Comparison of ENCODE assay signal across 9 cellular contexts in the genomic region with DNA sequence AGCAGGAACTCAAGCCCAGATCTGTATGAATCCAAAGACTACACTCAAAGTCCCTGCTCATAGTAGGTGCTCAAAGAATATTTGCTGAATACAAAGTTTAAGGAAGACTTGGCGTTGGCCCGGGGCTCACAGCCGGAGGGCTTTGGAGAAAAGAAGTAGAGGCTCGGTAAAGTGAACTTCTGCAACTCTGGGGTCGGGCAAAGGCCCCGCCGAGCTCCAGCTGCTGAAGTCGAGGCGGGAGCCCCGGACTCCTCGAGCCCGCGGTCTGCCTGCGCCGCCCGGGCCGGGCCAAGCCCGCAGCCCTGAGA. TPM values are rescaled to one million over a fixed set of nuclear protein-coding genes. Genes with fewer than 3 reads are reported as not detected.
DNase-seq lines count a peak whose midpoint lies in the region; ATAC-seq, FAIRE-seq and TF ChIP-seq lines count a peak whose summit lies in the region.
"Had no signal": no experiment of that assay in that cellular context is flagged by ENCODE, and none has a peak within 500 bp of the region (broad histone marks: within the 10 kb centered on the region; RNA-seq: fewer than 3 reads in every experiment).

No MANE protein-coding gene starts in this region.

- WGBS in SK-N-SH (ENCODE audit: low lambda C conversion rate): 0% methylated on average over 5 of the region's 18 CpGs
- WGBS in gastroesophageal sphincter (ENCODE audit: low coverage in 1 of 2), 2 donors: 0% methylated on average over 7 of the region's 18 CpGs; no CpG with 5 or more reads in 1 of the 2 donors

- peaks cover 33% of the 10 kb centered on the region for H4K20me1 ChIP-seq in SK-N-SH (ENCODE audit: insufficient read depth)

- DNase-seq in activated naive CD4-positive, alpha-beta T cell treated with anti-CD3 and anti-CD28 coated beads, Interleukin-2, amount 10 ng/mL, durations not matched to agents 7 days and 5 days: no peak
- DNase-seq in activated naive CD4-positive, alpha-beta T cell treated with anti-CD3 and anti-CD28 coated beads, Interleukin-2, amount 50 U/mL, for 16 hours: no peak
- DNase-seq in SK-N-SH: no peak
- no peak for DNase-seq in anterior cingulate cortex (lab: John Stamatoyannopoulos, UW)
- no peak for DNase-seq in medulla oblongata (ENCODE audit: extremely low spot score)
- DNase-seq in H54 (ENCODE audit: insufficient read length, low spot score): no peak

- TF ChIP-seq CTCF in SK-N-SH (IDR thresholded peaks at IDR 0.05) (no peak), gastroesophageal sphincter (IDR thresholded peaks at IDR 0.05) (no peak)

- peaks cover 99% of the 10 kb centered on the region for H3K79me2 ChIP-seq in SK-N-SH (ENCODE audit: insufficient read depth)

- no peaks in the 10 kb centered on the region for H3K9me2 ChIP-seq in SK-N-SH

- peak overlapping the region; percentile 86 for H3K27ac Mint-ChIP-seq in activated naive CD4-positive, alpha-beta T cell treated with anti-CD3 and anti-CD28 coated beads, Interleukin-2, amount 10 ng/mL, durations not matched to agents 7 days and 5 days

- TF ChIP-seq EP300 in SK-N-SH (IDR thresholded peaks at IDR 0.05; ENCODE audit: borderline replicate concordance in 1 of 2, low read depth in 1 of 2, low read length in 1 of 2) (no peak), gastroesophageal sphincter (IDR thresholded peaks at IDR 0.05) (no peak)

- CTCF ChIA-PET in activated naive CD4-positive, alpha-beta T cell treated with anti-CD3 and anti-CD28 coated beads, Interleukin-2, amount 10 ng/mL, durations not matched to agents 7 days and 5 days (lab: Charles Lee): no interaction called here
- CTCF ChIA-PET in SK-N-SH (lab: Yijun Ruan, JAX): no interaction called here

- H3K4me3 ChIP-seq in SK-N-SH (ENCODE audit: low read depth in 2 of 2, low read length in 1 of 2) (peak overlapping the region; percentile 67 to 88), gastroesophageal sphincter (peak overlapping the region; percentile 60 to 95), skeletal muscle tissue (ENCODE audit: low read length in 3 of 3) (peak overlapping the region; percentile 88 to 96 (median 94))

- H3K36me3 ChIP-seq in SK-N-SH (replicated peaks in 1 of 2; ENCODE audit: control insufficient read depth in 1 of 2, insufficient read depth in 2 of 2, low read length in 1 of 2): peaks cover 50 to 54% of the 10 kb centered on the region in 2 experiments
- peaks cover 2 to 64% of the 10 kb centered on the region in 2 donors for H3K36me3 ChIP-seq in gastroesophageal sphincter
- H3K36me3 ChIP-seq in skeletal muscle tissue (ENCODE audit: control insufficient read depth in 3 of 3, insufficient read depth in 3 of 3, low read length in 3 of 3): peaks cover 27 to 48% (median 42%) of the 10 kb centered on the region in 3 donors

- H3K4me3 Mint-ChIP-seq in activated naive CD4-positive, alpha-beta T cell treated with anti-CD3 and anti-CD28 coated beads, Interleukin-2, amount 10 ng/mL, durations not matched to agents 7 days and 5 days: peak overlapping the region; percentile 82

- peak overlapping the region; percentile 92 for H3K9ac ChIP-seq in SK-N-SH
- peak overlapping the region; percentile 91 to 95 (median 94) for H3K9ac ChIP-seq in skeletal muscle tissue (ENCODE audit: low read depth in 1 of 3, low read length in 3 of 3)

- peaks cover 36% of the 10 kb centered on the region for H3K36me3 Mint-ChIP-seq in activated naive CD4-positive, alpha-beta T cell treated with anti-CD3 and anti-CD28 coated beads, Interleukin-2, amount 10 ng/mL, durations not matched to agents 7 days and 5 days

- peak overlapping the region; percentile 86 to 93 for H3K27ac ChIP-seq in SK-N-SH (ENCODE audit: low read depth in 2 of 2, low read length in 1 of 2)
- peak overlapping the region in 3 of 4 donors; percentile 87 to 89 (median 87) for H3K27ac ChIP-seq in gastroesophageal sphincter
- peak overlapping the region; percentile 94 for H3K27ac ChIP-seq in skeletal muscle tissue (ENCODE audit: low read depth, low read length)

- peaks cover 46% of the 10 kb centered on the region for H3F3A ChIP-seq in SK-N-SH (replicated peaks; ENCODE audit: insufficient read depth)

- H3K27me3 Mint-ChIP-seq in activated naive CD4-positive, alpha-beta T cell treated with anti-CD3 and anti-CD28 coated beads, Interleukin-2, amount 10 ng/mL, durations not matched to agents 7 days and 5 days: no peaks in the 10 kb centered on the region

- ATAC-seq in gastroesophageal sphincter: peak; percentile 53

- peaks cover 17 to 29% of the 10 kb centered on the region in 2 experiments for H3K4me1 ChIP-seq in SK-N-SH (ENCODE audit: control insufficient read depth in 1 of 2, insufficient read depth in 2 of 2, low read depth in 1 of 2, low read length in 1 of 2)
- peaks cover 0 to 73% (median 9%) of the 10 kb centered on the region in 3 donors for H3K4me1 ChIP-seq in gastroesophageal sphincter
- peaks cover 20 to 42% (median 25%) of the 10 kb centered on the region in 3 donors for H3K4me1 ChIP-seq in skeletal muscle tissue (ENCODE audit: control insufficient read depth in 3 of 3, insufficient read depth in 3 of 3, low read length in 3 of 3)

- peaks cover 59% of the 10 kb centered on the region for H3K4me1 Mint-ChIP-seq in activated naive CD4-positive, alpha-beta T cell treated with anti-CD3 and anti-CD28 coated beads, Interleukin-2, amount 10 ng/mL, durations not matched to agents 7 days and 5 days

- peak overlapping the region; percentile 73 for H2AFZ ChIP-seq in SK-N-SH (ENCODE audit: low read depth)

- FAIRE-seq in H54 (lab: Jason Lieb, UNC): no peak
- FAIRE-seq: frontal cortex had no signal

- H3K27me3 ChIP-seq in SK-N-SH (ENCODE audit: insufficient read depth) (no peaks in the 10 kb centered on the region), gastroesophageal sphincter (no peaks in the 10 kb centered on the region), skeletal muscle tissue (ENCODE audit: control insufficient read depth in 3 of 3, insufficient read depth in 3 of 3, low read length in 3 of 3) (no peaks in the 10 kb centered on the region)

- TF ChIP-seq POLR2A in gastroesophageal sphincter (IDR thresholded peaks at IDR 0.05): no peak
- no peak for TF ChIP-seq POLR2A in H54 (IDR thresholded peaks at IDR 0.05; ENCODE audit: low read depth, low read length)

- peak overlapping the region; percentile 83 for H3K4me2 ChIP-seq in SK-N-SH

- TF ChIP-seq RAD21 in SK-N-SH (IDR thresholded peaks at IDR 0.05; ENCODE audit: low read length): no peak

- POLR2A ChIA-PET in SK-N-SH (lab: Yijun Ruan, JAX): no interaction called here

- no peaks in the 10 kb centered on the region for H3K9me3 Mint-ChIP-seq in activated naive CD4-positive, alpha-beta T cell treated with anti-CD3 and anti-CD28 coated beads, Interleukin-2, amount 10 ng/mL, durations not matched to agents 7 days and 5 days

- no peaks in the 10 kb centered on the region for H3K9me3 ChIP-seq in SK-N-SH
- H3K9me3 ChIP-seq in gastroesophageal sphincter: no peaks in the 10 kb centered on the region
- no peaks in the 10 kb centered on the region for H3K9me3 ChIP-seq in skeletal muscle tissue (ENCODE audit: control insufficient read depth in 3 of 3, low read length in 3 of 3)

TF ChIP-seq in SK-N-SH, 30 proteins besides CTCF, POLR2A, EP300 and RAD21 (continues in another document):
- TF ChIP-seq, protein P1, sequence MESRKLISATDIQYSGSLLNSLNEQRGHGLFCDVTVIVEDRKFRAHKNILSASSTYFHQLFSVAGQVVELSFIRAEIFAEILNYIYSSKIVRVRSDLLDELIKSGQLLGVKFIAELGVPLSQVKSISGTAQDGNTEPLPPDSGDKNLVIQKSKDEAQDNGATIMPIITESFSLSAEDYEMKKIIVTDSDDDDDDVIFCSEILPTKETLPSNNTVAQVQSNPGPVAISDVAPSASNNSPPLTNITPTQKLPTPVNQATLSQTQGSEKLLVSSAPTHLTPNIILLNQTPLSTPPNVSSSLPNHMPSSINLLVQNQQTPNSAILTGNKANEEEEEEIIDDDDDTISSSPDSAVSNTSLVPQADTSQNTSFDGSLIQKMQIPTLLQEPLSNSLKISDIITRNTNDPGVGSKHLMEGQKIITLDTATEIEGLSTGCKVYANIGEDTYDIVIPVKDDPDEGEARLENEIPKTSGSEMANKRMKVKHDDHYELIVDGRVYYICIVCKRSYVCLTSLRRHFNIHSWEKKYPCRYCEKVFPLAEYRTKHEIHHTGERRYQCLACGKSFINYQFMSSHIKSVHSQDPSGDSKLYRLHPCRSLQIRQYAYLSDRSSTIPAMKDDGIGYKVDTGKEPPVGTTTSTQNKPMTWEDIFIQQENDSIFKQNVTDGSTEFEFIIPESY (IDR thresholded peaks at IDR 0.05; ENCODE audit: borderline replicate concordance, low read depth): no peak
- TF ChIP-seq GABPA (IDR thresholded peaks at IDR 0.05; ENCODE audit: low read depth) (no peak), FOSL2 (IDR thresholded peaks at IDR 0.05; ENCODE audit: borderline replicate concordance, low read depth) (0 out of 2 replicates have a peak, but pooled peaks have one; percentile 1), SIN3A (IDR thresholded peaks at IDR 0.05; ENCODE audit: borderline replicate concordance, low read depth, low read length) (no peak), GATA2 (CRISPR knock-in tag; IDR thresholded peaks at IDR 0.05) (no peak), MEF2A (IDR thresholded peaks at IDR 0.05; ENCODE audit: borderline replicate concordance, low read depth) (no peak), POLR2AphosphoS5 (IDR thresholded peaks at IDR 0.05; ENCODE audit: low read depth, low read length) (no peak), RCOR1 (IDR thresholded peaks at IDR 0.05; ENCODE audit: low read length) (0 out of 2 replicates have a peak, but pooled peaks have one; percentile 0)
- TF ChIP-seq, protein P2, sequence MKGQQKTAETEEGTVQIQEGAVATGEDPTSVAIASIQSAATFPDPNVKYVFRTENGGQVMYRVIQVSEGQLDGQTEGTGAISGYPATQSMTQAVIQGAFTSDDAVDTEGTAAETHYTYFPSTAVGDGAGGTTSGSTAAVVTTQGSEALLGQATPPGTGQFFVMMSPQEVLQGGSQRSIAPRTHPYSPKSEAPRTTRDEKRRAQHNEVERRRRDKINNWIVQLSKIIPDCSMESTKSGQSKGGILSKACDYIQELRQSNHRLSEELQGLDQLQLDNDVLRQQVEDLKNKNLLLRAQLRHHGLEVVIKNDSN (IDR thresholded peaks at IDR 0.05; ENCODE audit: borderline replicate concordance, low read depth): no peak
- TF ChIP-seq, protein P3, sequence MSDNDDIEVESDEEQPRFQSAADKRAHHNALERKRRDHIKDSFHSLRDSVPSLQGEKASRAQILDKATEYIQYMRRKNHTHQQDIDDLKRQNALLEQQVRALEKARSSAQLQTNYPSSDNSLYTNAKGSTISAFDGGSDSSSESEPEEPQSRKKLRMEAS (IDR thresholded peaks at IDR 0.05; ENCODE audit: low read depth): no peak

RNA-seq across cellular contexts. Expression of a gene that starts 0.3 kb away (rescaled TPM):
- 41.2 and 54.4 TPM in 2 replicates for polyA plus RNA-seq in SK-N-SH (2012; rRNA removed)
- polyA plus RNA-seq in SK-N-SH (2012; cell fraction: cytosol; rRNA removed): 17.0 and 20.0 TPM in 2 replicates
- 224 and 236 TPM in 2 replicates for polyA plus RNA-seq in SK-N-SH (2012; cell fraction: nucleus; rRNA removed)
- total RNA-seq in gastroesophageal sphincter: 10 to 100 TPM; 39.3 to 82.2 (median 56.0) TPM
- 87.2 TPM for total RNA-seq in skeletal muscle tissue

RNA-seq across cellular contexts. Expression of a gene that starts 6.7 kb away (rescaled TPM):
- polyA plus RNA-seq in SK-N-SH (2012; rRNA removed): 5,975 and 6,606 TPM in 2 replicates
- polyA plus RNA-seq in SK-N-SH (2012; cell fraction: cytosol; rRNA removed): 4,575 and 6,412 TPM in 2 replicates
- 2,397 and 2,614 TPM in 2 replicates for polyA plus RNA-seq in SK-N-SH (2012; cell fraction: nucleus; rRNA removed)
- 1,000 to 10,000 TPM; 1,730 to 2,825 (median 2,260) TPM for total RNA-seq in gastroesophageal sphincter
- 2,458 TPM for total RNA-seq in skeletal muscle tissue
